ENCODE assay signal across 17 cellular contexts in the genomic region with DNA sequence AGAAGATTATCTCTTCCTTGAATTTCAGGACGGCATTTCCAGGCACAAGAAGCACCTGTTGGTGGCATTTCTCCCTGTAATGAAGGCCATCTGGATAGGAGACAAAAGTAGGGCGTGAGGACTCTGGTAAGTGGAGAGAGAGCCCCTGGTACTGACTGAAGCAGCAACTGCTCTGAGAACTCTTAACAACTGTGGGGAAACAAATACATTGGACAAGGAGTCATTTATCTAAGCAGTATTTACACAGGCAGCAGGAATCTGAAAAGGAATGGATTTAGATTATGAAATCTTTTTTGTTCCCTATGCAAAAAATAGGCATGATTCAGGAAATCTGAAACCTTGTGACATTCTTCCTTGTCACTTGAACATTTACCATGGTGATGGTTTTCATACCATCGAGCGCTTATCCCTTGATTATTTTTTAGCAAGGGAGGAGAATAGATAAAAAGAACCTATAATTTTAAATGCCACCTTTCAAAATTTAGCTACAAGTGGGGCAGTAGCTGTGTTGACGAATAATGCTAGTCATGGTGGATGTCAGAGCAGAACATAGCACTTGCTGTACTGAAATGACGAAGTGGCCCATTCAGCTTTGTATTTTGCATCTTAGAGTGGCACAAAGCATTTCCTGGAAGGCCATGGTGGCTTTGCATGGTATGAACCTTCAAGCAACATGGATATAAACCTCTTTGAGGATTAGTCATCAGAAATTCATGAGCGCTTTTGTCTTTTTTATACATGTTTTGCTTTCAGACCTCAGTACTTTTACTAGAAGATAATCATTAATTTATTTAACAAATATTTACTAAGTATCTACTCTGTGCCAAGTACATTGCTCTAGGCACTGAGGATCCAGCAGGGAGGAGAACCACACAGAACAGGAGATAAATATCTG.
A peak's percentile ranks its signal among the peaks of the same experiment; 100 is the strongest.
DNase-seq lines count a peak whose midpoint lies in the region; ATAC-seq lines count a peak whose summit lies in the region.
"Had no signal": no experiment of that assay in that cellular context is flagged by ENCODE, and none has a peak within 500 bp of the region (broad histone marks: within the 10 kb centered on the region; RNA-seq: fewer than 3 reads in every experiment).

No MANE protein-coding gene starts in this region.

- DNase-seq in NCI-H748 (lab: John Stamatoyannopoulos, UW; ENCODE audit: unreplicated experiment) (peak; percentile 3), NCI-H748 treated with DMSO at 0.1 percent for 48 hours (lab: John Stamatoyannopoulos, UW) (no peak), NCI-H510A (lab: John Stamatoyannopoulos, UW) (peak; percentile 11), immature natural killer cell (no peak), skeletal muscle cell (ENCODE audit: low read depth) (peak; percentile 62), HuH-7.5 (ENCODE audit: low spot score) (no peak), UCSD-AML1 (lab: John Stamatoyannopoulos, UW; ENCODE audit: unreplicated experiment) (no peak)
- DNase-seq in stimulated activated naive B cell treated with anti-CD40 and anti-IgM and Interleukin-4, amounts not matched to agents 10 μg/mL and 1 μg/mL and 100 μg/mL, for 72 hours = no peak
- DNase-seq: activated CD4-positive, alpha-beta T cell treated with anti-CD3 and anti-CD28 coated beads, Interleukin-2, amount 50 U/mL, for 4 hours; activated effector memory CD4-positive, alpha-beta T cell treated with anti-CD3 and anti-CD28 coated beads, Interleukin-2, amount 50 U/mL, for 16 hours; DMS79; H7; ovary; stimulated activated CD4-positive, alpha-beta T cell treated with anti-CD3 and anti-CD28 coated beads, Interleukin-1b, Interleukin-23, amount 100 ng/mL, for 48 hours; uterus had no signal

- peaks cover 0 to 4% (median 0%) of the 10 kb centered on the region in 3 donors for H3K27me3 Mint-ChIP-seq in immature natural killer cell (ENCODE audit: low read depth in 3 of 3)
- H3K27me3 Mint-ChIP-seq in stimulated activated naive B cell treated with anti-CD40 and anti-IgM and Interleukin-4, amounts not matched to agents 10 μg/mL and 1 μg/mL and 100 μg/mL, for 72 hours = no peaks in the 10 kb centered on the region
- H3K27me3 Mint-ChIP-seq: central memory CD8-positive, alpha-beta T cell had no signal

- peak overlapping the region in 4 of 6 donors; percentile 34 to 88 (median 82) for H3K27ac Mint-ChIP-seq in immature natural killer cell
- H3K27ac Mint-ChIP-seq in stimulated activated naive B cell treated with anti-CD40 and anti-IgM and Interleukin-4, amounts not matched to agents 10 μg/mL and 1 μg/mL and 100 μg/mL, for 72 hours = no peak overlapping the region

- no peak for ATAC-seq in stimulated activated naive B cell treated with anti-CD40 and anti-IgM and Interleukin-4, amounts not matched to agents 10 μg/mL and 1 μg/mL and 100 μg/mL, for 72 hours (replicated peaks)

- H3K36me3 Mint-ChIP-seq in immature natural killer cell = no peaks in the 10 kb centered on the region
- no peaks in the 10 kb centered on the region for H3K36me3 Mint-ChIP-seq in stimulated activated naive B cell treated with anti-CD40 and anti-IgM and Interleukin-4, amounts not matched to agents 10 μg/mL and 1 μg/mL and 100 μg/mL, for 72 hours

- no peak overlapping the region for H3K4me3 ChIP-seq in skeletal muscle cell (ENCODE audit: low read depth, low read length)
- H3K4me3 ChIP-seq: hepatocyte had no signal

- peak overlapping the region; percentile 76 to 86 (median 80) for H3K4me3 Mint-ChIP-seq in immature natural killer cell
- H3K4me3 Mint-ChIP-seq in stimulated activated naive B cell treated with anti-CD40 and anti-IgM and Interleukin-4, amounts not matched to agents 10 μg/mL and 1 μg/mL and 100 μg/mL, for 72 hours = no peak overlapping the region
- H3K4me3 Mint-ChIP-seq: central memory CD8-positive, alpha-beta T cell had no signal

- H3K9me3 Mint-ChIP-seq in immature natural killer cell = peaks cover 0 to 21% (median 2%) of the 10 kb centered on the region in 6 donors
- no peaks in the 10 kb centered on the region for H3K9me3 Mint-ChIP-seq in stimulated activated naive B cell treated with anti-CD40 and anti-IgM and Interleukin-4, amounts not matched to agents 10 μg/mL and 1 μg/mL and 100 μg/mL, for 72 hours

- H3K4me1 Mint-ChIP-seq in immature natural killer cell = peaks cover 29 to 32% of the 10 kb centered on the region in 2 donors
- peaks cover 3 to 19% of the 10 kb centered on the region in 2 donors for H3K4me1 Mint-ChIP-seq in stimulated activated naive B cell treated with anti-CD40 and anti-IgM and Interleukin-4, amounts not matched to agents 10 μg/mL and 1 μg/mL and 100 μg/mL, for 72 hours
- H3K4me1 Mint-ChIP-seq: central memory CD8-positive, alpha-beta T cell had no signal

Comparison
In these comparisons a context has a peak if more than half of its experiments do, and no peak if none do; other contexts are left out.
1. DNase-seq: peak in NCI-H748 (single experiment), NCI-H510A (single experiment) and skeletal muscle cell (single experiment); none in NCI-H748 treated with DMSO at 0.1 percent for 48 hours (single experiment), immature natural killer cell (0 of 3), HuH-7.5 (single experiment), stimulated activated naive B cell treated with anti-CD40 and anti-IgM and Interleukin-4, amounts not matched to agents 10 μg/mL and 1 μg/mL and 100 μg/mL, for 72 hours (single experiment) and UCSD-AML1 (single experiment).
2. H3K4me3 Mint-ChIP-seq: peak in immature natural killer cell (5 of 5); none in stimulated activated naive B cell treated with anti-CD40 and anti-IgM and Interleukin-4, amounts not matched to agents 10 μg/mL and 1 μg/mL and 100 μg/mL, for 72 hours (0 of 2).